ENCODE assay signal across 8 cellular contexts in genomic region chr3:5016218-5017161, GRCh38. TPM values are rescaled to one million over a fixed set of nuclear protein-coding genes. Genes with fewer than 3 reads are reported as not detected.
A peak's percentile ranks its signal among the peaks of the same experiment; 100 is the strongest.
DNase-seq lines count a peak whose midpoint lies in the region; ATAC-seq lines count a peak whose summit lies in the region.

No MANE protein-coding gene starts in this region.

- peaks cover 6% of the 10 kb centered on the region for H3K36me3 Mint-ChIP-seq in activated CD8-positive, alpha-beta T cell treated with anti-CD3 and anti-CD28 coated beads, Interleukin-2, amount 10 ng/mL, durations not matched to agents 7 days and 5 days (ENCODE audit: low read depth)

- 80 to 82% methylated on average over 11 of the region's 11 CpGs for WGBS in aorta, 2 donors

- no peaks in the 10 kb centered on the region for H3K27me3 ChIP-seq in aorta (ENCODE audit: control insufficient read depth in 1 of 2, insufficient read depth in 2 of 2, low read length in 1 of 2)

- no peak overlapping the region for H3K4me3 ChIP-seq in aorta (ENCODE audit: low read length in 2 of 2)

- CTCF ChIA-PET in activated CD8-positive, alpha-beta T cell treated with anti-CD3 and anti-CD28 coated beads, Interleukin-2, amount 10 ng/mL, durations not matched to agents 7 days and 5 days (lab: Charles Lee), result interaction anchor here (0.7 to 2.8 kb wide), 10 partner anchors 9 to 305 kb away, joined by 3 to 10 read pairs (median 4); no protein-coding TSS in a partner anchor

- ATAC-seq in GM18499 (IDR thresholded peaks at IDR 0.05; ENCODE audit: insufficient read depth, unreplicated experiment) (peak; percentile 44), aorta (ENCODE audit: low FRiP score) (peak; percentile 33)
- ATAC-seq in activated CD8-positive, alpha-beta T cell treated with anti-CD3 and anti-CD28 coated beads, Interleukin-2, amount 10 ng/mL, durations not matched to agents 7 days and 5 days, result peak; percentile 62

- no peaks in the 10 kb centered on the region for H3K27me3 Mint-ChIP-seq in activated CD8-positive, alpha-beta T cell treated with anti-CD3 and anti-CD28 coated beads, Interleukin-2, amount 10 ng/mL, durations not matched to agents 7 days and 5 days (ENCODE audit: low read depth)

- DNase-seq in H4 (ENCODE audit: low spot score) (peak; percentile 71), M059J (ENCODE audit: low read depth) (peak; percentile 81), inferior parietal cortex (ENCODE audit: extremely low spot score) (peak; percentile 37), aorta (peak in 1 of 2 donors; percentile 61), NCI-H446 treated with DMSO at 0.1 percent for 48 hours (lab: John Stamatoyannopoulos, UW) (no peak), NCI-H446 (lab: John Stamatoyannopoulos, UW) (no peak)
- peak; percentile 71 for DNase-seq in activated CD8-positive, alpha-beta T cell treated with anti-CD3 and anti-CD28 coated beads, Interleukin-2, amount 10 ng/mL, durations not matched to agents 7 days and 5 days

- peak overlapping the region; percentile 35 for H3K4me3 Mint-ChIP-seq in activated CD8-positive, alpha-beta T cell treated with anti-CD3 and anti-CD28 coated beads, Interleukin-2, amount 10 ng/mL, durations not matched to agents 7 days and 5 days

- no peaks in the 10 kb centered on the region for H3K36me3 ChIP-seq in aorta (ENCODE audit: control insufficient read depth in 1 of 2, insufficient read depth in 2 of 2, low read length in 1 of 2)

- no peaks in the 10 kb centered on the region for H3K9me3 Mint-ChIP-seq in activated CD8-positive, alpha-beta T cell treated with anti-CD3 and anti-CD28 coated beads, Interleukin-2, amount 10 ng/mL, durations not matched to agents 7 days and 5 days (ENCODE audit: insufficient read depth)

- H3K27ac ChIP-seq in aorta (ENCODE audit: low read depth in 1 of 2, low read length in 2 of 2), result no peak overlapping the region

- POLR2A ChIA-PET in activated CD8-positive, alpha-beta T cell treated with anti-CD3 and anti-CD28 coated beads, Interleukin-2, amount 10 ng/mL, durations not matched to agents 7 days and 5 days (lab: Charles Lee), result interaction anchor here (1.0 to 24.9 kb wide), 5 partner anchors 10 to 186 kb away, joined by 3 to 450 read pairs (median 4); partner anchors contain the start of gene BHLHE40

- H3K9me3 ChIP-seq in aorta (ENCODE audit: control insufficient read depth, low read length), result no peaks in the 10 kb centered on the region

- H3K4me1 ChIP-seq in aorta (ENCODE audit: control insufficient read depth in 1 of 2, insufficient read depth in 2 of 2, low read length in 2 of 2), result no peaks in the 10 kb centered on the region

- intact Hi-C loops in aorta (cut with DNase I), result no loop called here

- H3K27ac Mint-ChIP-seq in activated CD8-positive, alpha-beta T cell treated with anti-CD3 and anti-CD28 coated beads, Interleukin-2, amount 10 ng/mL, durations not matched to agents 7 days and 5 days, result peak overlapping the region; percentile 86

- H3K4me1 Mint-ChIP-seq in activated CD8-positive, alpha-beta T cell treated with anti-CD3 and anti-CD28 coated beads, Interleukin-2, amount 10 ng/mL, durations not matched to agents 7 days and 5 days (ENCODE audit: low read depth), result peaks cover 96% of the 10 kb centered on the region

RNA-seq across cellular contexts. Expression of gene BHLHE40, which starts 37.3 kb away (rescaled TPM):
- 28.0 and 38.3 TPM in 2 replicates for total RNA-seq in H4 (2014; rRNA removed; shearing (Covaris generic))
- 39.0 and 41.3 TPM in 2 replicates for total RNA-seq in M059J (2014; rRNA removed; shearing (Covaris generic))
- total RNA-seq in activated CD8-positive, alpha-beta T cell treated with anti-CD3 and anti-CD28 coated beads, Interleukin-2, amount 10 ng/mL, durations not matched to agents 7 days and 5 days, result 100 to 1,000 TPM; 209 to 219 TPM
- total RNA-seq in aorta, result 100 to 1,000 TPM in 1 of 2 donors, 10 to 100 TPM in 1; 90.1 to 181 TPM
- 10 to 100 TPM; 15.2 to 35.6 TPM for polyA plus RNA-seq in aorta

Comparison
In these comparisons a context has a peak if more than half of its experiments do, and no peak if none do; other contexts are left out.
1. DNase-seq: peak in H4 (single experiment), M059J (single experiment), activated CD8-positive, alpha-beta T cell treated with anti-CD3 and anti-CD28 coated beads, Interleukin-2, amount 10 ng/mL, durations not matched to agents 7 days and 5 days (single experiment) and inferior parietal cortex (single experiment); none in NCI-H446 treated with DMSO at 0.1 percent for 48 hours (single experiment) and NCI-H446 (0 of 2).
2. Peak in every context shown above with its lines, with median percentiles within 50 percentile points of each other: ATAC-seq.